8 cellular contexts compared by ENCODE assay signal in the genomic region with DNA sequence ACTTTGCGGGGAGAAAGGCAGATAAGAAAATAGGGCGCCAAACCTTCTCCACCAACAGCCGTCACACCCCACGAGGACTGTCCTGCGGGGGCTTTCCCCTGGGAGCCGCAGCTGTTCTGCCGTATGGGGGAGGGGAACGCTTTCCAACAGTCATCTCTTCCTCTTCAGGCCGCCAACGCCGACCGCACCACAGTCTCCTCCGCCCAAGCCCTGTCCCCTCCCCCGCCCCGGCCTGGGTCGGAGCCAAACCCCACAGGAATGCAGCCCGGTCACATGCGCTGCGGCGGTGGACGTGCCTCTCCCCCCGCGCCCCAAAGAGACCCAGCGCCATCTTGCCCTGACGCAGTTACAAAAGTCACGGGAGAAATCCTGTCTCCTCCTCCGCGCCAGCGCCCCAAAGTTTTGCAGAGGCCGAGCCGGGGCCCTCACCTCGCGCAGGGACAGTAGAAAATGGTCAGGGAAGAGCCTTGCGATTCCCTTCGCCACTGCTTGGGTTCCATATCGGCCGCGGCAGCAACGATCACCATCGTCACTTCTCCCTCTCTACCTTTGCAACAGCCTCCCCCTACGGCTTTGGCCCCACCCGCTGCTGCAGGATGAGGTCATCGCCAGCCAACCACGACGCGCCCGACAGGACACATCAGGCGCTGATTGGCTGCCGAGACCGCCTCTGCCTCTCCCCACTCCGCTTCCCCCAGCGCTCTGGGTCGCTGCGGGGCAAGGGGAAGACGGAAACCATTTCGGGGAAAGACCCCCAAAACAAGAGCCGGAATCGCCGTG. TPM values are rescaled to one million over a fixed set of nuclear protein-coding genes. Genes with fewer than 3 reads are reported as not detected.
DNase-seq lines count a peak whose midpoint lies in the region; ATAC-seq, FAIRE-seq and TF ChIP-seq lines count a peak whose summit lies in the region.

No MANE protein-coding gene starts in this region.

- intact Hi-C loops in adrenal gland (cut with DNase I) = no loop called here
- intact Hi-C loops in heart left ventricle (cut with DNase I) = loop anchor here in 9 of 10 donors (1.0 to 10.0 kb wide), 7 partner anchors 28 to 70 kb away; no protein-coding TSS in a partner anchor

- H3K27ac Mint-ChIP-seq in type B pancreatic cell = peak overlapping the region; percentile 100

- peaks cover 8% of the 10 kb centered on the region for H3K27me3 Mint-ChIP-seq in type B pancreatic cell

- H3K4me3 Mint-ChIP-seq in type B pancreatic cell = peak overlapping the region; percentile 99

- no peaks in the 10 kb centered on the region for H3K9me3 ChIP-seq in adrenal gland (replicated peaks in 1 of 3)
- no peaks in the 10 kb centered on the region for H3K9me3 ChIP-seq in heart left ventricle

- H3K4me3 ChIP-seq in adrenal gland (peak overlapping the region; percentile 63 to 100 (median 80)), heart left ventricle (peak overlapping the region; percentile 72 to 92 (median 82))

- ATAC-seq in HG02840 (IDR thresholded peaks at IDR 0.05; ENCODE audit: low FRiP score, unreplicated experiment) = peak; percentile 69
- ATAC-seq in heart left ventricle = peak; percentile 88 to 95 (median 93)

- H3K36me3 ChIP-seq in adrenal gland (replicated peaks in 1 of 2) (no peaks in the 10 kb centered on the region), heart left ventricle (peaks cover 0 to 8% (median 0%) of the 10 kb centered on the region in 9 donors)

- H3K36me3 Mint-ChIP-seq in type B pancreatic cell = peaks cover 21% of the 10 kb centered on the region

- DNase-seq in GM12892 (ENCODE audit: insufficient read length) = peak; percentile 86
- peak; percentile 95 for DNase-seq in NCI-H1436 (lab: John Stamatoyannopoulos, UW)
- peak; percentile 100 for DNase-seq in SW480 (ENCODE audit: low spot score)
- DNase-seq in adrenal gland = peak; percentile 99 to 100 (median 99)
- DNase-seq in heart left ventricle = peak; percentile 99 to 100 (median 100)
- DNase-seq in pons (ENCODE audit: low spot score) = peak; percentile 99
- DNase-seq in type B pancreatic cell (ENCODE audit: extremely low spot score, unreplicated experiment) = peak; percentile 97

- 0 to 1% (median 1%) methylated on average over 29 to 59 of the region's 59 CpGs for WGBS in adrenal gland, 4 donors
- WGBS in heart left ventricle, 4 donors = 0% methylated on average over 41 to 59 of the region's 59 CpGs

- H3K9me3 Mint-ChIP-seq in type B pancreatic cell = no peaks in the 10 kb centered on the region

- H3K4me1 ChIP-seq in adrenal gland (replicated peaks in 1 of 2) (peaks cover 32 to 51% of the 10 kb centered on the region in 2 donors), heart left ventricle (peaks cover 0 to 50% (median 34%) of the 10 kb centered on the region in 12 donors)

- peak; percentile 94 for FAIRE-seq in GM12892 (lab: Jason Lieb, UNC)

- H3K27me3 ChIP-seq in adrenal gland = no peaks in the 10 kb centered on the region
- H3K27me3 ChIP-seq in heart left ventricle = no peaks in the 10 kb centered on the region

- TF ChIP-seq CTCF in adrenal gland (IDR thresholded peaks at IDR 0.05) (no peak), heart left ventricle (IDR thresholded peaks at IDR 0.05) (no peak), type B pancreatic cell (conservative IDR thresholded peaks at IDR 0.05) (no peak)

- H3K4me1 Mint-ChIP-seq in type B pancreatic cell (ENCODE audit: unreplicated experiment) = peaks cover 26% of the 10 kb centered on the region

- H3K27ac ChIP-seq in adrenal gland = peak overlapping the region; percentile 90 to 100 (median 100)
- H3K27ac ChIP-seq in heart left ventricle = peak overlapping the region; percentile 98 to 100 (median 100)

- TF ChIP-seq POLR2A in GM12892 (IDR thresholded peaks at IDR 0.05; ENCODE audit: low read depth, low read length) (peak; percentile 66), adrenal gland (IDR thresholded peaks at IDR 0.05) (peak; percentile 56 to 95), heart left ventricle (IDR thresholded peaks at IDR 0.05) (peak; percentile 74 to 95)

RNA-seq across cellular contexts. Expression of a gene that starts 1.3 kb away (rescaled TPM):
- polyA plus RNA-seq in GM12892 (2012; ENCODE audit: missing spikeins) = 41.5 TPM
- total RNA-seq in adrenal gland (10 to 100 TPM; 35.6 to 98.0 (median 68.0) TPM), heart left ventricle (10 to 100 TPM; 39.3 to 59.5 (median 46.7) TPM), type B pancreatic cell (ENCODE audit: low replicate concordance) (63.0 and 75.6 TPM in 2 replicates)
- polyA plus RNA-seq in adrenal gland (10 to 100 TPM; 14.4 to 38.5 (median 26.9) TPM), heart left ventricle (10 to 100 TPM; 17.0 to 20.8 TPM)

Comparison
In these comparisons a context has a peak if more than half of its experiments do, and no peak if none do; other contexts are left out.
1. Peak in every context shown above with its lines: DNase-seq, ATAC-seq, H3K4me3 ChIP-seq and H3K27ac ChIP-seq.
2. intact Hi-C loops: an anchor here in heart left ventricle (1.0 to 10.0 kb wide); none called in adrenal gland.